ENCODE assay signal across 1 cellular context in the genomic region with DNA sequence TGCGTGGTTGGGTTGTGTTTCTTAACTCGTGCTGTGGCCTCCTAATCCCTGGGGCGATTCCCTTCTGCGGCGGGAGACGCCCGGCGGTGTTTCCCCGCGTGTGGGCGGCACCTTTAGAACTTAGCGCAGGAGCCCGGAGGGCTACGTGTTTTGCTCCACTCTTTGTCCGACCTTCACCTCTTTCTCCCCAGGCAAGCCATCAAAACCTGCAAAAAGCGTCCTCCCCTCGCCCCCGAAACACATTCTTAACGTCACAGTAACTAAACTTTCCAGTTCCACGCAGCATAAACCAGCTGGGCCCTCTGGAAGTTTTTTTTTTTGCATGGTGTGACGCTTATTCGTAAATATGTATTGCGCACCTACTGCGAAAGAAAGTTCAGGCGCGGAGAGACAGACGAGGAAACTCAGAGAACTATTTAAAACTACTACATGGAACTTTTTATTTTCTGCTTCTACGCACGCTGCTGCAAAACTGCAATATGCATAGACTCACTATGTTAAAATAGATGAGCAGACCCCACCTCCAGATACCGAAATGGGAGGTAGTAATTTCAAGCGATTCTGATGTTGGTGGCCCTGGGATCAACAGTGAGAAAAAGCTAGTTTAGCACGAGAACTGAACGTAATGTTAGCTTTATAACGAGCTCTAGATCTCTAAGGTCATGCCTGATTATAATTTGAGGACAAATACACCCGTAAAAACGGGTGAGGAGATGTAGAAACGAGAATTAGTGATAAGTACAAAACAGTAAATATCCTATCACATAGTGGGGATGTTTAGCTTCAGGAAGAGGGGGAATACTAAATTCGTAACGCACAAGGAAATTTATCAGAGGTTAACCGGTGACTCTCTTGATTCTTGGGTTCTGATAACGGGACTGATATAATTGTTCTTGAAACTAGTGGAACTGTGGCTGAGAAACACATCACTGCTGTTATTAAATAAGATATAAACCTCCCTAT.
A peak's percentile ranks its signal among the peaks of the same experiment; 100 is the strongest.
TF ChIP-seq lines count a peak whose summit lies in the region.

No MANE protein-coding gene starts in this region.

TF ChIP-seq in H1, 55 proteins besides CTCF, POLR2A, EP300 and RAD21 (continued from another document):
- TF ChIP-seq KDM4A (IDR thresholded peaks at IDR 0.05; ENCODE audit: low read depth, low read length, severe bottlenecking) (peak; percentile 95), ZNF274 (IDR thresholded peaks at IDR 0.05; ENCODE audit: borderline replicate concordance, extremely low read depth, low read length) (no peak), CREB1 (IDR thresholded peaks at IDR 0.05) (no peak), SP2 (IDR thresholded peaks at IDR 0.05; ENCODE audit: low read length) (no peak), GTF2F1 (IDR thresholded peaks at IDR 0.05; ENCODE audit: borderline replicate concordance, low read depth, low read length) (no peak), RNF2 (IDR thresholded peaks at IDR 0.05; ENCODE audit: borderline replicate concordance, low read depth, low read length, missing control alignments, poor library complexity, severe bottlenecking) (peak; percentile 26), PHF8 (conservative IDR thresholded peaks at IDR 0.05; ENCODE audit: low read depth, low read length) (peak; percentile 55; the same call in 1 of the 2 replicates), RBBP5 (IDR thresholded peaks at IDR 0.05; ENCODE audit: borderline replicate concordance, low read depth, low read length) (0 out of 2 replicates have a peak, but pooled peaks have one; percentile 42)
- TF ChIP-seq, protein P1, sequence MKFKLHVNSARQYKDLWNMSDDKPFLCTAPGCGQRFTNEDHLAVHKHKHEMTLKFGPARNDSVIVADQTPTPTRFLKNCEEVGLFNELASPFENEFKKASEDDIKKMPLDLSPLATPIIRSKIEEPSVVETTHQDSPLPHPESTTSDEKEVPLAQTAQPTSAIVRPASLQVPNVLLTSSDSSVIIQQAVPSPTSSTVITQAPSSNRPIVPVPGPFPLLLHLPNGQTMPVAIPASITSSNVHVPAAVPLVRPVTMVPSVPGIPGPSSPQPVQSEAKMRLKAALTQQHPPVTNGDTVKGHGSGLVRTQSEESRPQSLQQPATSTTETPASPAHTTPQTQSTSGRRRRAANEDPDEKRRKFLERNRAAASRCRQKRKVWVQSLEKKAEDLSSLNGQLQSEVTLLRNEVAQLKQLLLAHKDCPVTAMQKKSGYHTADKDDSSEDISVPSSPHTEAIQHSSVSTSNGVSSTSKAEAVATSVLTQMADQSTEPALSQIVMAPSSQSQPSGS (IDR thresholded peaks at IDR 0.05; ENCODE audit: low read length): no peak
